Comparison of ENCODE assay signal across 10 cellular contexts in the genomic region with DNA sequence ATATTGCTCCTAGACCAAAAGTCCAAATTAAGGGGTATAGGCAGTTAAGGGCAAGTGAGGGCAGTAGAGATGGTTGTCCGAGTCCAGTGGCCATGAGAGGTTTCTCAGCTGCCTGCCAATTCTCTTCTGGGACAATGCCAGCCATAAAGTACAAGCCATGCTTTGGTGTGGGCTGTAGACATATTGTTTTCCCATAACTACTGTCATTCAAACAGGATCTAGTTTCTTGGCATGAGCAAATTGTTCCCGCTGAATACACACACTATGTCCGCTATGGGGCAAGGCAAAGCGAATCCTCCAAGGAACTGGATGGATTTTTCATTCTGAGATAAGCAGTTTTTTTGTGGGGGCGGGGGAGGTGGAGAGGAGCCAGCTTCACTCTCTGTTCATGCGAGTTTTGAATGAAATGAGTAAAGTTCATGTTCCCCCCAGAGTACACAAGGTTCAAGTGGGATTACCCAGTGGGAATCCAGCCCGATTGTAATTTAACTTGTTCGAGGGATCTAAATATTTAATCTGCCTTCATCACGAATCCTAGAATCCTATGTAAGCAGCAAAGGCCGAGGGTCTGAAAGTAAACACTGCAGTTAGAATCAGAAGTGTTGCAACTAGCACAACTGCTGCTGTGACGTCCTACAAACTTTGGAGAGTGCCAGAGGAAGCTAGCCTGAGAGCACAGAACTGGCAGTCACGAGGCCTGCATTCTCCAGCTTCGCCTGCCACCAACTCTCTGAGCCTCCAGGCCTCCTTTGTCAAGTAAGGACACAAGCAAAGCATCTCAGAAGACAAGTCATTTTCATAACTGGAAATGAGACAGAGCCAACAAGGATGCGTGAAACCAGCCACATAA.
DNase-seq lines count a peak whose midpoint lies in the region; ATAC-seq and TF ChIP-seq lines count a peak whose summit lies in the region.
"Had no signal": no experiment of that assay in that cellular context is flagged by ENCODE, and none has a peak within 500 bp of the region (broad histone marks: within the 10 kb centered on the region; RNA-seq: fewer than 3 reads in every experiment).

No MANE protein-coding gene starts in this region.

- H3K27me3 Mint-ChIP-seq in endodermal cell (ENCODE audit: insufficient read depth) = peaks cover 2% of the 10 kb centered on the region

- no peaks in the 10 kb centered on the region for H3K36me3 Mint-ChIP-seq in endodermal cell (ENCODE audit: low read depth)

- H3K9me3 ChIP-seq in lower lobe of right lung = no peaks in the 10 kb centered on the region
- no peaks in the 10 kb centered on the region for H3K9me3 ChIP-seq in suprapubic skin
- no peaks in the 10 kb centered on the region for H3K9me3 ChIP-seq in endodermal cell (ENCODE audit: control insufficient read depth, low read length)

- intact Hi-C loops in lower lobe of right lung (cut with DNase I) = no loop called here

- H3K27ac Mint-ChIP-seq in endodermal cell = no peak overlapping the region

- H3K4me3 ChIP-seq in choroid plexus epithelial cell (ENCODE audit: low read depth, low read length) (no peak overlapping the region), lower lobe of right lung (no peak overlapping the region), suprapubic skin (no peak overlapping the region), endodermal cell (ENCODE audit: low read length) (no peak overlapping the region)

- no peak overlapping the region for H3K9ac ChIP-seq in endodermal cell (ENCODE audit: extremely low read depth, low read length, poor library complexity, severe bottlenecking)

- TF ChIP-seq EP300 in suprapubic skin (IDR thresholded peaks at IDR 0.05) = no peak

- no peaks in the 10 kb centered on the region for H3K9me3 Mint-ChIP-seq in endodermal cell

- TF ChIP-seq POLR2A in suprapubic skin (IDR thresholded peaks at IDR 0.05) = no peak

- ATAC-seq in lower lobe of right lung = peak; percentile 77 to 82

- 44% methylated on average over 14 of the region's 14 CpGs for WGBS in suprapubic skin
- WGBS in endodermal cell (ENCODE audit: insufficient coverage in 1 of 2, insufficient read length in 1 of 2), 2 experiments = 89 to 94% methylated on average over 9 to 14 of the region's 14 CpGs

- peak overlapping the region; percentile 84 for H3K27ac ChIP-seq in lower lobe of right lung
- H3K27ac ChIP-seq in suprapubic skin = peak overlapping the region; percentile 82
- no peak overlapping the region for H3K27ac ChIP-seq in endodermal cell (ENCODE audit: low read depth, low read length)

- no peaks in the 10 kb centered on the region for H3K27me3 ChIP-seq in lower lobe of right lung (ENCODE audit: low read depth)
- no peaks in the 10 kb centered on the region for H3K27me3 ChIP-seq in suprapubic skin
- no peaks in the 10 kb centered on the region for H3K27me3 ChIP-seq in endodermal cell (ENCODE audit: control insufficient read depth, insufficient read depth, low read length, poor library complexity, severe bottlenecking)

- no peak overlapping the region for H3K4me3 Mint-ChIP-seq in endodermal cell

- peaks cover 55% of the 10 kb centered on the region for H3K4me1 ChIP-seq in lower lobe of right lung
- peaks cover 55% of the 10 kb centered on the region for H3K4me1 ChIP-seq in suprapubic skin
- H3K4me1 ChIP-seq in endodermal cell (ENCODE audit: control insufficient read depth, insufficient read depth, low read length) = no peaks in the 10 kb centered on the region

- H3K36me3 ChIP-seq in lower lobe of right lung = no peaks in the 10 kb centered on the region
- no peaks in the 10 kb centered on the region for H3K36me3 ChIP-seq in suprapubic skin
- H3K36me3 ChIP-seq in endodermal cell (ENCODE audit: control insufficient read depth, insufficient read depth, low read length) = no peaks in the 10 kb centered on the region

- DNase-seq in DMS 273 (lab: John Stamatoyannopoulos, UW; ENCODE audit: unreplicated experiment) = peak; percentile 29
- no peak for DNase-seq in DMS 273 treated with DMSO at 0.1 percent for 48 hours (lab: John Stamatoyannopoulos, UW)
- peak; percentile 97 for DNase-seq in choroid plexus epithelial cell (ENCODE audit: low read depth)
- peak; percentile 74 for DNase-seq in lower lobe of right lung
- peak; percentile 85 to 89 for DNase-seq in suprapubic skin (ENCODE audit: low spot score in 2 of 2)
- DNase-seq in endodermal cell = no peak
- DNase-seq in activated naive CD4-positive, alpha-beta T cell treated with anti-CD3 and anti-CD28 coated beads, Interleukin-2, amount 50 U/mL, for 16 hours = no peak
- no peak for DNase-seq in SK-N-DZ (ENCODE audit: low spot score)
- DNase-seq: activated CD4-positive, CD25-positive, alpha-beta regulatory T cell; glutamatergic neuron had no signal

- TF ChIP-seq CTCF in choroid plexus epithelial cell (conservative IDR thresholded peaks at IDR 0.05; ENCODE audit: low read depth, low read length) (no peak), lower lobe of right lung (IDR thresholded peaks at IDR 0.05) (no peak), suprapubic skin (IDR thresholded peaks at IDR 0.05) (no peak), endodermal cell (conservative IDR thresholded peaks at IDR 0.05) (no peak)

- peaks cover 30% of the 10 kb centered on the region for H3K4me1 Mint-ChIP-seq in endodermal cell

Comparison
In these comparisons a context has a peak if more than half of its experiments do, and no peak if none do; other contexts are left out.
1. DNase-seq: peak in DMS 273 (single experiment), choroid plexus epithelial cell (single experiment), lower lobe of right lung (single experiment) and suprapubic skin (2 of 2); none in DMS 273 treated with DMSO at 0.1 percent for 48 hours (single experiment), endodermal cell (single experiment), activated naive CD4-positive, alpha-beta T cell treated with anti-CD3 and anti-CD28 coated beads, Interleukin-2, amount 50 U/mL, for 16 hours (single experiment) and SK-N-DZ (single experiment).